22 cellular contexts compared by ENCODE assay signal in genomic region chr4:1069394-1069793, GRCh38. TPM values are rescaled to one million over a fixed set of nuclear protein-coding genes. Genes with fewer than 3 reads are reported as not detected.
"Had no signal": no experiment of that assay in that cellular context is flagged by ENCODE, and none has a peak within 500 bp of the region (broad histone marks: within the 10 kb centered on the region; RNA-seq: fewer than 3 reads in every experiment).

No MANE protein-coding gene starts in this region.

- H3K4me3 ChIP-seq: MG63, SJSA1, SK-N-MC had no signal

- H3K27ac ChIP-seq: SJSA1, SK-N-MC had no signal

- DNase-seq: KG1, MG63, NCI-H1092, NCI-H1105 treated with DMSO at 0.1 percent for 48 hours, NCI-H1417 treated with DMSO at 0.1 percent for 48 hours, NCI-H146, NCI-H1694 treated with DMSO at 0.1 percent for 48 hours, NCI-H1930, NCI-H2081 treated with DMSO at 0.1 percent for 48 hours, NCI-H2171, NCI-H226, NCI-H446, NCI-H510A, NCI-H524 treated with DMSO at 0.1 percent for 48 hours, NCI-H69, NCI-H774, Right ventricle myocardium superior, RPMI8226, SIG-M5 had no signal

RNA-seq across cellular contexts. Expression of gene RNF212, which starts 44.0 kb away (rescaled TPM):
- total RNA-seq: HT-29, SJSA1 had no signal
